In the genomic region with DNA sequence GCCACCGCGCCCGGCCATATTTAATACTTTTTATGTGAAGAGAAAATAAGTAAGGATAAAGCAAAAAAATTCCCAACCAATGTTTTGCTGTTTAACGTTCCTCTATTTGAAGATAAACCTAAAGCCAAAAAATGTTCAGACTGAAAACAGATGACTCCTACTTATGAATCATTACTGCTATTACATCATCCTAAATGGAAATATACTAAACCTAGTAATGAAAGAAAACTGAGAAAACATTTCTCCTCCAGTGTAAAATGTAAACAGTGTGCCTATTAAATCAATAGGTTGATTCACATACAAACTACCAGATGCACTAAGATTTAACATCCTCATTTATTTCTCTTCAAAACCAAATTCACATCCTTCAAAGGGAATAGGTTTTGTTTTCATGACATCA, we compare ENCODE assay signal across 3 cellular contexts.
TF ChIP-seq lines count a peak whose summit lies in the region.

No MANE protein-coding gene starts in this region.

TF ChIP-seq in SK-N-SH, 30 proteins besides CTCF, POLR2A, EP300 and RAD21:
- TF ChIP-seq MAX (IDR thresholded peaks at IDR 0.05; ENCODE audit: low read depth) (no peak), FOSL2 (IDR thresholded peaks at IDR 0.05; ENCODE audit: borderline replicate concordance, low read depth) (peak; percentile 69; the same call in 1 of the 2 replicates), TCF12 (IDR thresholded peaks at IDR 0.05) (peak; percentile 50), JUND (IDR thresholded peaks at IDR 0.05) (peak; percentile 51)
- TF ChIP-seq, protein P1, sequence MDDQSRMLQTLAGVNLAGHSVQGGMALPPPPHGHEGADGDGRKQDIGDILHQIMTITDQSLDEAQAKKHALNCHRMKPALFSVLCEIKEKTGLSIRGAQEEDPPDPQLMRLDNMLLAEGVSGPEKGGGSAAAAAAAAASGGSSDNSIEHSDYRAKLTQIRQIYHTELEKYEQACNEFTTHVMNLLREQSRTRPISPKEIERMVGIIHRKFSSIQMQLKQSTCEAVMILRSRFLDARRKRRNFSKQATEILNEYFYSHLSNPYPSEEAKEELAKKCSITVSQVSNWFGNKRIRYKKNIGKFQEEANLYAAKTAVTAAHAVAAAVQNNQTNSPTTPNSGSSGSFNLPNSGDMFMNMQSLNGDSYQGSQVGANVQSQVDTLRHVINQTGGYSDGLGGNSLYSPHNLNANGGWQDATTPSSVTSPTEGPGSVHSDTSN (IDR thresholded peaks at IDR 0.05): peak; percentile 4; the same call in 1 of the 2 replicates

TF ChIP-seq in SK-N-SH treated with all-trans-retinoic acid at 6 μM for 48 hours, 23 proteins besides CTCF, POLR2A, EP300 and RAD21:
- TF ChIP-seq TCF4 (CRISPR knock-in tag; IDR thresholded peaks at IDR 0.05; ENCODE audit: borderline replicate concordance) (no peak), ZFP3 (CRISPR knock-in tag; IDR thresholded peaks at IDR 0.05) (no peak), ZNF8 (CRISPR knock-in tag; IDR thresholded peaks at IDR 0.05) (no peak), ISL1 (CRISPR knock-in tag; IDR thresholded peaks at IDR 0.05) (no peak), GLIS3 (CRISPR knock-in tag; IDR thresholded peaks at IDR 0.05) (no peak), ZNF565 (CRISPR knock-in tag; conservative IDR thresholded peaks at IDR 0.05; ENCODE audit: low read depth) (no peak), ARNTL (CRISPR knock-in tag; IDR thresholded peaks at IDR 0.05; ENCODE audit: borderline replicate concordance, low read depth) (no peak), ESRRG (CRISPR knock-in tag; IDR thresholded peaks at IDR 0.05) (no peak), SNAI2 (CRISPR knock-in tag; IDR thresholded peaks at IDR 0.05) (no peak), OSR1 (CRISPR knock-in tag; IDR thresholded peaks at IDR 0.05) (no peak), ZFP30 (CRISPR knock-in tag; IDR thresholded peaks at IDR 0.05) (no peak)
- TF ChIP-seq, protein P2, sequence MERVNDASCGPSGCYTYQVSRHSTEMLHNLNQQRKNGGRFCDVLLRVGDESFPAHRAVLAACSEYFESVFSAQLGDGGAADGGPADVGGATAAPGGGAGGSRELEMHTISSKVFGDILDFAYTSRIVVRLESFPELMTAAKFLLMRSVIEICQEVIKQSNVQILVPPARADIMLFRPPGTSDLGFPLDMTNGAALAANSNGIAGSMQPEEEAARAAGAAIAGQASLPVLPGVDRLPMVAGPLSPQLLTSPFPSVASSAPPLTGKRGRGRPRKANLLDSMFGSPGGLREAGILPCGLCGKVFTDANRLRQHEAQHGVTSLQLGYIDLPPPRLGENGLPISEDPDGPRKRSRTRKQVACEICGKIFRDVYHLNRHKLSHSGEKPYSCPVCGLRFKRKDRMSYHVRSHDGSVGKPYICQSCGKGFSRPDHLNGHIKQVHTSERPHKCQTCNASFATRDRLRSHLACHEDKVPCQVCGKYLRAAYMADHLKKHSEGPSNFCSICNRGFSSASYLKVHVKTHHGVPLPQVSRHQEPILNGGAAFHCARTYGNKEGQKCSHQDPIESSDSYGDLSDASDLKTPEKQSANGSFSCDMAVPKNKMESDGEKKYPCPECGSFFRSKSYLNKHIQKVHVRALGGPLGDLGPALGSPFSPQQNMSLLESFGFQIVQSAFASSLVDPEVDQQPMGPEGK (CRISPR knock-in tag; IDR thresholded peaks at IDR 0.05; ENCODE audit: borderline replicate concordance): no peak
- TF ChIP-seq, protein P3, sequence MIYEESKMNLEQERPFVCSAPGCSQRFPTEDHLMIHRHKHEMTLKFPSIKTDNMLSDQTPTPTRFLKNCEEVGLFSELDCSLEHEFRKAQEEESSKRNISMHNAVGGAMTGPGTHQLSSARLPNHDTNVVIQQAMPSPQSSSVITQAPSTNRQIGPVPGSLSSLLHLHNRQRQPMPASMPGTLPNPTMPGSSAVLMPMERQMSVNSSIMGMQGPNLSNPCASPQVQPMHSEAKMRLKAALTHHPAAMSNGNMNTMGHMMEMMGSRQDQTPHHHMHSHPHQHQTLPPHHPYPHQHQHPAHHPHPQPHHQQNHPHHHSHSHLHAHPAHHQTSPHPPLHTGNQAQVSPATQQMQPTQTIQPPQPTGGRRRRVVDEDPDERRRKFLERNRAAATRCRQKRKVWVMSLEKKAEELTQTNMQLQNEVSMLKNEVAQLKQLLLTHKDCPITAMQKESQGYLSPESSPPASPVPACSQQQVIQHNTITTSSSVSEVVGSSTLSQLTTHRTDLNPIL (CRISPR knock-in tag; IDR thresholded peaks at IDR 0.05; ENCODE audit: low read depth): no peak

TF ChIP-seq in IMR-90, 13 proteins besides CTCF, POLR2A, EP300 and RAD21:
- TF ChIP-seq FOS (IDR thresholded peaks at IDR 0.05; ENCODE audit: low read depth, low read length) (no peak), RCOR1 (IDR thresholded peaks at IDR 0.05; ENCODE audit: insufficient replicate concordance, low read length) (no peak), MAFK (IDR thresholded peaks at IDR 0.05; ENCODE audit: low read depth, low read length) (no peak), MAZ (IDR thresholded peaks at IDR 0.05; ENCODE audit: borderline replicate concordance, low read depth, low read length) (no peak), CEBPB (IDR thresholded peaks at IDR 0.05; ENCODE audit: low read depth, low read length) (peak; percentile 88)
- TF ChIP-seq, protein P4, sequence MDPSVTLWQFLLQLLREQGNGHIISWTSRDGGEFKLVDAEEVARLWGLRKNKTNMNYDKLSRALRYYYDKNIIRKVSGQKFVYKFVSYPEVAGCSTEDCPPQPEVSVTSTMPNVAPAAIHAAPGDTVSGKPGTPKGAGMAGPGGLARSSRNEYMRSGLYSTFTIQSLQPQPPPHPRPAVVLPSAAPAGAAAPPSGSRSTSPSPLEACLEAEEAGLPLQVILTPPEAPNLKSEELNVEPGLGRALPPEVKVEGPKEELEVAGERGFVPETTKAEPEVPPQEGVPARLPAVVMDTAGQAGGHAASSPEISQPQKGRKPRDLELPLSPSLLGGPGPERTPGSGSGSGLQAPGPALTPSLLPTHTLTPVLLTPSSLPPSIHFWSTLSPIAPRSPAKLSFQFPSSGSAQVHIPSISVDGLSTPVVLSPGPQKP (IDR thresholded peaks at IDR 0.05; ENCODE audit: borderline replicate concordance, low read depth, low read length): no peak
- TF ChIP-seq, protein P5, sequence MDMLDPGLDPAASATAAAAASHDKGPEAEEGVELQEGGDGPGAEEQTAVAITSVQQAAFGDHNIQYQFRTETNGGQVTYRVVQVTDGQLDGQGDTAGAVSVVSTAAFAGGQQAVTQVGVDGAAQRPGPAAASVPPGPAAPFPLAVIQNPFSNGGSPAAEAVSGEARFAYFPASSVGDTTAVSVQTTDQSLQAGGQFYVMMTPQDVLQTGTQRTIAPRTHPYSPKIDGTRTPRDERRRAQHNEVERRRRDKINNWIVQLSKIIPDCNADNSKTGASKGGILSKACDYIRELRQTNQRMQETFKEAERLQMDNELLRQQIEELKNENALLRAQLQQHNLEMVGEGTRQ (IDR thresholded peaks at IDR 0.05; ENCODE audit: low read depth, low read length): no peak
